In genomic region chr7:25854608-25855497, GRCh38 we compare ENCODE assay signal across 8 cellular contexts.
A peak's percentile ranks its signal among the peaks of the same experiment; 100 is the strongest.
DNase-seq lines count a peak whose midpoint lies in the region; ATAC-seq and TF ChIP-seq lines count a peak whose summit lies in the region.

No MANE protein-coding gene starts in this region.

- H3K36me3 Mint-ChIP-seq in CD14-positive monocyte: peaks cover 18 to 25% of the 10 kb centered on the region in 2 donors
- no peaks in the 10 kb centered on the region for H3K36me3 Mint-ChIP-seq in endothelial cell (ENCODE audit: low read depth, unreplicated experiment)
- peaks cover 23% of the 10 kb centered on the region for H3K36me3 Mint-ChIP-seq in natural killer cell treated with Interleukin-12 subunit alpha and Interleukin-12 subunit beta and Interleukin-15 and Interleukin-18, amount 100 ng/mL, for 72 hours

- no peaks in the 10 kb centered on the region for H3K9me3 ChIP-seq in SJCRH30 (replicated peaks)

- DNase-seq in CD14-positive monocyte (ENCODE audit: low spot score): no peak
- peak; percentile 96 to 100 (median 96) for DNase-seq in NCI-H1417 (lab: John Stamatoyannopoulos, UW)
- DNase-seq in SJCRH30: peak; percentile 95 to 99
- DNase-seq in endothelial cell (ENCODE audit: low spot score): peak; percentile 69
- no peak for DNase-seq in natural killer cell treated with Interleukin-12 subunit alpha and Interleukin-12 subunit beta and Interleukin-15 and Interleukin-18, amount 100 ng/mL, for 72 hours (ENCODE audit: low spot score)
- no peak for DNase-seq in activated gamma-delta T cell treated with Interleukin-2 at 50 U/mL for 16 hours

- no peaks in the 10 kb centered on the region for H3K27me3 ChIP-seq in SJCRH30

- peak overlapping the region; percentile 73; the same call in 1 of the 2 replicates for H3K27ac ChIP-seq in SJCRH30

- H3K27ac Mint-ChIP-seq in CD14-positive monocyte (no peak overlapping the region), endothelial cell (ENCODE audit: unreplicated experiment) (peak overlapping the region; percentile 3)
- H3K27ac Mint-ChIP-seq in natural killer cell treated with Interleukin-12 subunit alpha and Interleukin-12 subunit beta and Interleukin-15 and Interleukin-18, amount 100 ng/mL, for 72 hours: no peak overlapping the region

- H3K4me3 Mint-ChIP-seq in CD14-positive monocyte: peak overlapping the region in 1 of 2 donors; percentile 86
- no peak overlapping the region for H3K4me3 Mint-ChIP-seq in endothelial cell (ENCODE audit: unreplicated experiment)
- peak overlapping the region; percentile 36 for H3K4me3 Mint-ChIP-seq in natural killer cell treated with Interleukin-12 subunit alpha and Interleukin-12 subunit beta and Interleukin-15 and Interleukin-18, amount 100 ng/mL, for 72 hours

- peak overlapping the region; percentile 60 for H3K4me3 ChIP-seq in SJCRH30

- ATAC-seq in natural killer cell treated with Interleukin-12 subunit alpha and Interleukin-12 subunit beta and Interleukin-15 and Interleukin-18, amount 100 ng/mL, for 72 hours: no peak
- no peak for ATAC-seq in HG02885 (IDR thresholded peaks at IDR 0.05; ENCODE audit: poor library complexity, unreplicated experiment)

- TF ChIP-seq POLR2A in GM19099 (IDR thresholded peaks at IDR 0.05; ENCODE audit: extremely low read depth, insufficient read length, low read depth): peak; percentile 64

- intact Hi-C loops in CD14-positive monocyte (cut with micrococcal nuclease): no loop called here

- H3K9me3 Mint-ChIP-seq in CD14-positive monocyte: peaks cover 12 to 28% (median 23%) of the 10 kb centered on the region in 7 donors
- no peaks in the 10 kb centered on the region for H3K9me3 Mint-ChIP-seq in endothelial cell (ENCODE audit: unreplicated experiment)
- H3K9me3 Mint-ChIP-seq in natural killer cell treated with Interleukin-12 subunit alpha and Interleukin-12 subunit beta and Interleukin-15 and Interleukin-18, amount 100 ng/mL, for 72 hours: no peaks in the 10 kb centered on the region

- H3K4me1 Mint-ChIP-seq in CD14-positive monocyte (peaks cover 30% of the 10 kb centered on the region), endothelial cell (ENCODE audit: unreplicated experiment) (peaks cover 34% of the 10 kb centered on the region)
- peaks cover 15 to 17% of the 10 kb centered on the region in 2 donors for H3K4me1 Mint-ChIP-seq in natural killer cell treated with Interleukin-12 subunit alpha and Interleukin-12 subunit beta and Interleukin-15 and Interleukin-18, amount 100 ng/mL, for 72 hours (ENCODE audit: low read depth in 2 of 2)

- H3K36me3 ChIP-seq in SJCRH30: no peaks in the 10 kb centered on the region

- H3K4me1 ChIP-seq in SJCRH30: peaks cover 18% of the 10 kb centered on the region

- peak; percentile 80 for TF ChIP-seq CTCF in CD14-positive monocyte (IDR thresholded peaks at IDR 0.05)
- TF ChIP-seq CTCF in endothelial cell (IDR thresholded peaks at IDR 0.05; ENCODE audit: unreplicated experiment): peak; percentile 85

- H3K27me3 Mint-ChIP-seq in CD14-positive monocyte (ENCODE audit: low read depth in 3 of 3) (peaks cover 45 to 53% (median 46%) of the 10 kb centered on the region in 3 donors), endothelial cell (ENCODE audit: unreplicated experiment) (peaks cover 9% of the 10 kb centered on the region)
- peaks cover 43 to 56% of the 10 kb centered on the region in 2 donors for H3K27me3 Mint-ChIP-seq in natural killer cell treated with Interleukin-12 subunit alpha and Interleukin-12 subunit beta and Interleukin-15 and Interleukin-18, amount 100 ng/mL, for 72 hours

Comparison
In these comparisons a context has a peak if more than half of its experiments do, and no peak if none do; other contexts are left out.
1. DNase-seq: peak in NCI-H1417 (3 of 3), SJCRH30 (2 of 2) and endothelial cell (single experiment); none in CD14-positive monocyte (single experiment), natural killer cell treated with Interleukin-12 subunit alpha and Interleukin-12 subunit beta and Interleukin-15 and Interleukin-18, amount 100 ng/mL, for 72 hours (single experiment) and activated gamma-delta T cell treated with Interleukin-2 at 50 U/mL for 16 hours (single experiment).